In genomic region chr19:11626252-11626651, GRCh38 we compare ENCODE assay signal across 15 cellular contexts. TPM values are rescaled to one million over a fixed set of nuclear protein-coding genes. Genes with fewer than 3 reads are reported as not detected.
"Had no signal": no experiment of that assay in that cellular context is flagged by ENCODE, and none has a peak within 500 bp of the region (broad histone marks: within the 10 kb centered on the region; RNA-seq: fewer than 3 reads in every experiment).

No MANE protein-coding gene starts in this region.

- ATAC-seq: left lung; natural killer cell; right cardiac atrium; stimulated activated naive CD8-positive, alpha-beta T cell treated with anti-CD3 and anti-CD28 coated beads, Interleukin-15, Interleukin-2, amounts not matched to agents 100 U/mL and 50 U/mL, for 24 hours had no signal

- H3K4me3 ChIP-seq: coronary artery, esophagus squamous epithelium, left lung, smooth muscle cell, suprapubic skin had no signal

- H3K27me3 ChIP-seq: esophagus squamous epithelium, suprapubic skin had no signal

- H3K36me3 ChIP-seq: left lung, suprapubic skin had no signal

- H3K27ac ChIP-seq: brain microvascular endothelial cell, coronary artery, esophagus squamous epithelium, left lung, suprapubic skin had no signal

- H3K9me3 ChIP-seq: esophagus squamous epithelium, left lung, suprapubic skin had no signal

- DNase-seq: activated B cell treated with CpG ODN at 0.5 μM for 24 hours; activated CD4-positive, alpha-beta T cell treated with anti-CD3 and anti-CD28 coated beads, Interleukin-2, amount 10 ng/mL, durations not matched to agents 7 days and 5 days; brain microvascular endothelial cell; effector CD8-positive, alpha-beta T cell; esophagus squamous epithelium; left lung; natural killer cell; right cardiac atrium; stimulated activated CD4-positive, alpha-beta T cell treated with anti-CD3 and anti-CD28 coated beads, Interleukin-4, amount 100 ng/mL, for 4 hours; stimulated activated CD8-positive, alpha-beta memory T cell treated with anti-CD3 and anti-CD28 coated beads, Interleukin-4, amount 100 ng/mL, for 48 hours; stimulated activated naive CD8-positive, alpha-beta T cell treated with anti-CD3 and anti-CD28 coated beads, Interleukin-15, Interleukin-2, amounts not matched to agents 100 U/mL and 50 U/mL, for 24 hours had no signal

RNA-seq across cellular contexts. Expression of gene ACP5, which starts 48.8 kb away (rescaled TPM):
- total RNA-seq: endothelial cell of umbilical vein had no signal
